Comparison of ENCODE assay signal across 8 cellular contexts in the genomic region with DNA sequence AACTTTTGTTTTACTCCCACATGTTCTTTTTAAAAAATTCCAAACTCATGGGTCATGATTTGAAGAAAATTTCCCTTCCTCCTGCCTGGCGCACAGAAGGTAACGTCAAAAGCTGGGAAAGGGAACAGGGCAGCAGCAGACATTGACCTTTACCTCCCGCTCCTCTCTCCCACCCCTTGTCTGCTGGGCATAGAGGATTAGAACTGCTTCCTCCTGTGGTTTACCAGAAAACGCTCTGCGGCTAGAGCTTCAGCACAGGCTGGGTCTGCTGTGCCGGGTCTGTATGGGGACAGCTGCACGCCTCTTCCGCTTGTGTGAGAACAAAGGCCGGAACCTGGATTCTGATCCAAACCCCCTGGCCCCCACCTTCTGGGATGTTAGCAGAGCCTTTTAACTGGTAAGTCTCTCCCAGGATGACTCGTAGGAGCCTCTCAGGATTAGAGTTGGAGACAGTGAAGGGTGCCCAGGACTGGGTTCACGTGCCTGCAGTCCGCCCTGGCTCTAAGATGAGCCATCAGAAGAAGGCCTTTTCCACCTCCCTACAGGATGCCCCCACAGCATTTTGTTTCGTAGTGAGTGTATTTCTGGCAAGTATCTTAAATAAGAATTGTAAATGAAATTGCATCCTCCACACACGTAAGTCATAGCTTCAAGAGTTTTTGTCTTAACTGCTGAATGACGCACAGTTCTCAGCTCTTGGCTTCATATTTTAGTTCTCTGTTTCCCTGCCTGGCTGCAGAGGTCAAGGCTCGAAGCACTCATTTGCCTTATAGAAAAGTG. TPM values are rescaled to one million over a fixed set of nuclear protein-coding genes. Genes with fewer than 3 reads are reported as not detected.
DNase-seq lines count a peak whose midpoint lies in the region; ATAC-seq and TF ChIP-seq lines count a peak whose summit lies in the region.

No MANE protein-coding gene starts in this region.

- ATAC-seq in GM21786 (IDR thresholded peaks at IDR 0.05; ENCODE audit: unreplicated experiment) (peak; percentile 47), lower lobe of right lung (peak; percentile 34 to 51), PC-3 (no peak)

- no peaks in the 10 kb centered on the region for H3K27me3 ChIP-seq in lower lobe of right lung (ENCODE audit: low read depth)
- H3K27me3 ChIP-seq in PC-3 (ENCODE audit: low read length), result no peaks in the 10 kb centered on the region

- H3K79me2 ChIP-seq in PC-3 (ENCODE audit: low read length), result peaks cover 5% of the 10 kb centered on the region; the same call in 1 of the 2 replicates

- POLR2A ChIA-PET in PC-3 (lab: Charles Lee; ENCODE audit: unreplicated experiment), result no interaction called here

- TF ChIP-seq CTCF in astrocyte of the spinal cord (IDR thresholded peaks at IDR 0.05; ENCODE audit: low read depth, low read length) (no peak), lower lobe of right lung (IDR thresholded peaks at IDR 0.05) (no peak), PC-3 (conservative IDR thresholded peaks at IDR 0.05; ENCODE audit: low read depth, low read length) (no peak)

- no peaks in the 10 kb centered on the region for H4K20me1 ChIP-seq in PC-3 (ENCODE audit: low read length)

- H3K9ac ChIP-seq in PC-3 (ENCODE audit: low read length), result no peak overlapping the region

- H3K4me2 ChIP-seq in PC-3 (ENCODE audit: low read length), result no peak overlapping the region

- H2AFZ ChIP-seq in PC-3 (ENCODE audit: low read length), result no peak overlapping the region

- CTCF ChIA-PET in PC-3 (lab: Charles Lee), result no interaction called here

- DNase-seq in SKM-1 (lab: John Stamatoyannopoulos, UW; ENCODE audit: unreplicated experiment), result peak; percentile 64
- DNase-seq in astrocyte of the spinal cord (ENCODE audit: low read depth, low spot score), result peak; percentile 75
- DNase-seq in lower lobe of right lung, result peak; percentile 81
- DNase-seq in stimulated activated CD8-positive, alpha-beta memory T cell treated with anti-CD3 and anti-CD28 coated beads, Interleukin-7, amount 100 ng/mL, for 24 hours (ENCODE audit: low read depth), result peak; percentile 23
- DNase-seq in PC-3, result no peak
- no peak for DNase-seq in NCI-H1694 (lab: John Stamatoyannopoulos, UW)
- DNase-seq in HT-29 (ENCODE audit: low spot score), result no peak

- H3F3A ChIP-seq in PC-3 (ENCODE audit: low read length, unreplicated experiment), result no peaks in the 10 kb centered on the region

- H3K4me1 ChIP-seq in lower lobe of right lung, result peaks cover 97% of the 10 kb centered on the region
- no peaks in the 10 kb centered on the region for H3K4me1 ChIP-seq in PC-3 (ENCODE audit: insufficient read depth, low read length)

- H3K9me3 ChIP-seq in lower lobe of right lung, result no peaks in the 10 kb centered on the region
- no peaks in the 10 kb centered on the region for H3K9me3 ChIP-seq in PC-3 (ENCODE audit: low read length)

- H3K36me3 ChIP-seq in lower lobe of right lung, result peaks cover 3% of the 10 kb centered on the region
- H3K36me3 ChIP-seq in PC-3 (ENCODE audit: low read depth, low read length), result no peaks in the 10 kb centered on the region

- H3K9me2 ChIP-seq in PC-3 (replicated peaks; ENCODE audit: low read length), result no peaks in the 10 kb centered on the region

- no peak overlapping the region for H3K4me3 ChIP-seq in astrocyte of the spinal cord (ENCODE audit: low read depth, low read length)
- peak overlapping the region; percentile 18 for H3K4me3 ChIP-seq in lower lobe of right lung
- H3K4me3 ChIP-seq in PC-3 (ENCODE audit: low read length), result no peak overlapping the region

- in situ Hi-C loops in astrocyte of the spinal cord (cut with HindIII; ENCODE audit: low sequenced_read_pairs), result no loop called here

- no TSS peak for BruUV-seq in PC-3 (replicated peaks; lab: Mats Ljungman, UMichigan)

- H3K27ac ChIP-seq in lower lobe of right lung, result peak overlapping the region; percentile 74
- no peak overlapping the region for H3K27ac ChIP-seq in PC-3 (ENCODE audit: low read length)

- intact Hi-C loops in lower lobe of right lung (cut with DNase I) (no loop called here), PC-3 (cut with micrococcal nuclease) (no loop called here)

RNA-seq across cellular contexts. Expression of a gene that starts 5.2 kb away (rescaled TPM):
- total RNA-seq in lower lobe of right lung, result 40.7 TPM
- 6.8 and 8.9 TPM in 2 replicates for total RNA-seq in PC-3 (2014; rRNA removed)
- total RNA-seq in HT-29 (2014; rRNA removed; shearing (Covaris generic)), result 7.6 and 10.0 TPM in 2 replicates

RNA-seq across cellular contexts. Expression of a gene that starts 52.9 kb away (rescaled TPM):
- total RNA-seq in lower lobe of right lung, result 14.7 TPM
- 18.1 and 32.9 TPM in 2 replicates for total RNA-seq in PC-3 (2014; rRNA removed)
- 8.3 and 11.9 TPM in 2 replicates for total RNA-seq in HT-29 (2014; rRNA removed; shearing (Covaris generic))

Comparison
In these comparisons a context has a peak if more than half of its experiments do, and no peak if none do; other contexts are left out.
1. DNase-seq: peak in SKM-1 (single experiment), astrocyte of the spinal cord (single experiment), lower lobe of right lung (single experiment) and stimulated activated CD8-positive, alpha-beta memory T cell treated with anti-CD3 and anti-CD28 coated beads, Interleukin-7, amount 100 ng/mL, for 24 hours (single experiment); none in PC-3 (single experiment), NCI-H1694 (single experiment) and HT-29 (single experiment).